7 cellular contexts compared by ENCODE assay signal in the genomic region with DNA sequence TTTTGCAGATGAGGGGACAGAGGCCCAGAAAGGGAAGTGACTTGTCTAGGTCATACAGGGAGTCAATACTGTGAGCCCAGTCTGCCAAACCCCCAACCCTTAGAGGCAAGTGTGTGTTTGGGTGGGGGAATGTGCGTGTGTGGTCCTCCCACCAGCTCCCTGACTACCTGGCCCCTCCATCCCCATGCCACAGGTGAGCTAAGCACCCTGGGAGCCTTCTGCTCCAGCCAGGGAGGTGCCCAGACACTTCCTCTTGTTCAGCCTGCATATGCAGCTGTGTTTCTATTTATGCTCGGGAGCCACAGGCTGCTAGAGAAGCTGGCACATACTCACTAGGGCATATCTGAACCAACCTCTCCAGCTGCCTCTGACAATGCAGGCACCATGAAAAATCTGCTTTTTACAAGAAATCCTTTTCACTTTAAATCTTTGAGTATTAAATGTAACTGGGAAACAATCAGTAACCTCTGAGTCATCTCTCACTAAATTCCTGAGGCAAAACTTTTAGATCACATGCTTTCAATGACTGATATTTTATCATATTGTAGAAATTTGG. TPM values are rescaled to one million over a fixed set of nuclear protein-coding genes. Genes with fewer than 3 reads are reported as not detected.
DNase-seq lines count a peak whose midpoint lies in the region; ATAC-seq and TF ChIP-seq lines count a peak whose summit lies in the region.

No MANE protein-coding gene starts in this region.

- no peak overlapping the region for H3K23ac ChIP-seq in H9 (ENCODE audit: insufficient read length, low read depth, low read length)

- no peak overlapping the region for H2BK15ac ChIP-seq in H9 (ENCODE audit: low read depth, low read length)

- POLR2A ChIA-PET in PC-3 (lab: Charles Lee; ENCODE audit: unreplicated experiment) = interaction anchor here (0.5 kb wide), 1 partner anchor 225 kb away, joined by 3 read pairs; no protein-coding TSS in a partner anchor
- POLR2A ChIA-PET in GM10248 (lab: Yijun Ruan, JAX) = no interaction called here

- no peak for DNase-seq in H9
- peak; percentile 54 for DNase-seq in PC-3
- no peak for DNase-seq in effector memory CD8-positive, alpha-beta T cell
- no peak for DNase-seq in natural killer cell treated with Interleukin-12 subunit alpha and Interleukin-12 subunit beta and Interleukin-15 and Interleukin-18, amount 100 ng/mL, for 72 hours (ENCODE audit: low spot score)
- no peak for DNase-seq in GM10248 (ENCODE audit: extremely low spot score)
- no peak for DNase-seq in KG1 (lab: John Stamatoyannopoulos, UW)
- DNase-seq in GM20000 (ENCODE audit: low spot score) = no peak

- H3K18ac ChIP-seq in H9 (ENCODE audit: insufficient read length, low read depth, low read length) = no peak overlapping the region

- H3K4me1 ChIP-seq in H9 (ENCODE audit: insufficient read depth, low read length) (no peaks in the 10 kb centered on the region), PC-3 (ENCODE audit: insufficient read depth, low read length) (peaks cover 27% of the 10 kb centered on the region)

- H3K4me3 ChIP-seq in PC-3 (ENCODE audit: low read length) = peak overlapping the region; percentile 8; the same call in 1 of the 2 replicates

- no peak overlapping the region for H2BK120ac ChIP-seq in H9 (ENCODE audit: low read depth, low read length, poor library complexity, severe bottlenecking)

- CTCF ChIA-PET in PC-3 (lab: Charles Lee) (no interaction called here), GM10248 (lab: Yijun Ruan, JAX) (interaction anchor here (1.0 to 2.0 kb wide), 4 partner anchors 10 to 52 kb away, joined by 3 to 5 read pairs (median 4); no protein-coding TSS in a partner anchor)

- H3K79me2 ChIP-seq in H9 (ENCODE audit: insufficient read depth, low read length) = no peaks in the 10 kb centered on the region
- peaks cover 69% of the 10 kb centered on the region for H3K79me2 ChIP-seq in PC-3 (ENCODE audit: low read length)

- peaks cover 7% of the 10 kb centered on the region; the same call in 1 of the 2 replicates for H3K36me3 ChIP-seq in PC-3 (ENCODE audit: low read depth, low read length)

- H2BK12ac ChIP-seq in H9 (ENCODE audit: insufficient read length, low read depth, low read length) = no peak overlapping the region

- H3K27me3 Mint-ChIP-seq in H9 (ENCODE audit: low read depth) = no peaks in the 10 kb centered on the region; the same call in 1 of the 2 replicates
- H3K27me3 Mint-ChIP-seq in effector memory CD8-positive, alpha-beta T cell = no peaks in the 10 kb centered on the region
- no peaks in the 10 kb centered on the region for H3K27me3 Mint-ChIP-seq in natural killer cell treated with Interleukin-12 subunit alpha and Interleukin-12 subunit beta and Interleukin-15 and Interleukin-18, amount 100 ng/mL, for 72 hours

- no peak overlapping the region for H2AK5ac ChIP-seq in H9 (ENCODE audit: insufficient read length, low read length)

- no peaks in the 10 kb centered on the region for H3K9me3 Mint-ChIP-seq in H9
- H3K9me3 Mint-ChIP-seq in effector memory CD8-positive, alpha-beta T cell = no peaks in the 10 kb centered on the region
- no peaks in the 10 kb centered on the region for H3K9me3 Mint-ChIP-seq in natural killer cell treated with Interleukin-12 subunit alpha and Interleukin-12 subunit beta and Interleukin-15 and Interleukin-18, amount 100 ng/mL, for 72 hours

- ATAC-seq in PC-3 = peak; percentile 69
- peak; percentile 29 for ATAC-seq in effector memory CD8-positive, alpha-beta T cell (replicated peaks)
- ATAC-seq in natural killer cell treated with Interleukin-12 subunit alpha and Interleukin-12 subunit beta and Interleukin-15 and Interleukin-18, amount 100 ng/mL, for 72 hours = no peak

- H3K4me2 ChIP-seq in H9 (ENCODE audit: insufficient read depth, insufficient read length, low read length) (no peak overlapping the region), PC-3 (ENCODE audit: low read length) (peak overlapping the region; percentile 68)

- no peak overlapping the region for H4K91ac ChIP-seq in H9 (ENCODE audit: insufficient read length, low read depth, low read length)

- H3K27ac Mint-ChIP-seq in H9 = peak overlapping the region in 1 of 3 experiments; percentile 21; a peak in 1 of 7 replicates
- peak overlapping the region; percentile 95 to 96 for H3K27ac Mint-ChIP-seq in effector memory CD8-positive, alpha-beta T cell
- peak overlapping the region; percentile 15 to 74 for H3K27ac Mint-ChIP-seq in natural killer cell treated with Interleukin-12 subunit alpha and Interleukin-12 subunit beta and Interleukin-15 and Interleukin-18, amount 100 ng/mL, for 72 hours

- H4K8ac ChIP-seq in H9 (replicated peaks; ENCODE audit: insufficient read length, low read depth, low read length) = no peak overlapping the region

- no peak overlapping the region for H3K9ac ChIP-seq in H9 (ENCODE audit: extremely low read depth, insufficient read length, low read length)
- peak overlapping the region; percentile 41 for H3K9ac ChIP-seq in PC-3 (ENCODE audit: low read length)

- no peaks in the 10 kb centered on the region for H4K20me1 ChIP-seq in H9 (ENCODE audit: control insufficient read depth, insufficient read depth, insufficient read length)
- no peaks in the 10 kb centered on the region for H4K20me1 ChIP-seq in PC-3 (ENCODE audit: low read length)

- no peak overlapping the region for H2BK20ac ChIP-seq in H9 (ENCODE audit: low read depth, low read length, poor library complexity, severe bottlenecking)

- H3K23me2 ChIP-seq in H9 (ENCODE audit: insufficient read length, low read depth, low read length, poor library complexity, severe bottlenecking) = no peaks in the 10 kb centered on the region

- H3K27ac ChIP-seq in H9 (ENCODE audit: insufficient read length, low read depth, low read length) (no peak overlapping the region), PC-3 (ENCODE audit: low read length) (peak overlapping the region; percentile 64)

- no peak overlapping the region for H3K4ac ChIP-seq in H9 (ENCODE audit: low read depth, low read length)

- peaks cover 18 to 23% of the 10 kb centered on the region in 2 experiments for H3K4me1 Mint-ChIP-seq in H9
- H3K4me1 Mint-ChIP-seq in effector memory CD8-positive, alpha-beta T cell (ENCODE audit: low read depth in 2 of 2) = peaks cover 57 to 81% of the 10 kb centered on the region in 2 donors
- H3K4me1 Mint-ChIP-seq in natural killer cell treated with Interleukin-12 subunit alpha and Interleukin-12 subunit beta and Interleukin-15 and Interleukin-18, amount 100 ng/mL, for 72 hours (ENCODE audit: low read depth in 2 of 2) = peaks cover 41 to 67% of the 10 kb centered on the region in 2 donors

- BruUV-seq in PC-3 (replicated peaks; lab: Mats Ljungman, UMichigan) = no TSS peak

- no peaks in the 10 kb centered on the region for H3K36me3 Mint-ChIP-seq in H9 (ENCODE audit: insufficient read depth in 1 of 3, low read depth in 3 of 3)
- peaks cover 23% of the 10 kb centered on the region for H3K36me3 Mint-ChIP-seq in effector memory CD8-positive, alpha-beta T cell (ENCODE audit: insufficient read depth)
- H3K36me3 Mint-ChIP-seq in natural killer cell treated with Interleukin-12 subunit alpha and Interleukin-12 subunit beta and Interleukin-15 and Interleukin-18, amount 100 ng/mL, for 72 hours = peaks cover 6% of the 10 kb centered on the region

- no peaks in the 10 kb centered on the region for H3F3A ChIP-seq in PC-3 (ENCODE audit: low read length, unreplicated experiment)

- no peak overlapping the region for H3T11ph ChIP-seq in H9 (ENCODE audit: low read length)

- no peak overlapping the region for H2AFZ ChIP-seq in H9 (ENCODE audit: low read length)
- H2AFZ ChIP-seq in PC-3 (ENCODE audit: low read length) = no peak overlapping the region

- no peaks in the 10 kb centered on the region for H3K79me1 ChIP-seq in H9 (ENCODE audit: insufficient read depth, low read depth, low read length, poor library complexity, severe bottlenecking)

- intact Hi-C loops in PC-3 (cut with micrococcal nuclease) = no loop called here

- H3K56ac ChIP-seq in H9 (ENCODE audit: insufficient read length, low read depth, low read length) = no peak overlapping the region

- no peaks in the 10 kb centered on the region for H3K9me2 ChIP-seq in PC-3 (replicated peaks; ENCODE audit: low read length)

- H4K5ac ChIP-seq in H9 (ENCODE audit: insufficient read length, low read depth, low read length) = no peak overlapping the region

- TF ChIP-seq CTCF in H9 (conservative IDR thresholded peaks at IDR 0.05) = no peak
- no peak for TF ChIP-seq CTCF in PC-3 (conservative IDR thresholded peaks at IDR 0.05; ENCODE audit: low read depth, low read length)
- no peak for TF ChIP-seq CTCF in GM10248 (IDR thresholded peaks at IDR 0.05; ENCODE audit: control extremely low read depth, extremely low read depth, low read depth, missing control alignments)
- TF ChIP-seq CTCF in GM20000 (IDR thresholded peaks at IDR 0.05; ENCODE audit: extremely low read depth, missing control alignments) = no peak

- no peak overlapping the region for H3K4me3 Mint-ChIP-seq in H9
- peak overlapping the region; percentile 40 to 66 for H3K4me3 Mint-ChIP-seq in effector memory CD8-positive, alpha-beta T cell
- H3K4me3 Mint-ChIP-seq in natural killer cell treated with Interleukin-12 subunit alpha and Interleukin-12 subunit beta and Interleukin-15 and Interleukin-18, amount 100 ng/mL, for 72 hours = peak overlapping the region; percentile 30

- WGBS in H9 (ENCODE audit: extremely low coverage, insufficient read length, low lambda C conversion rate) = no CpG with 5 or more reads among the region's 2 CpGs

- H3K27me3 ChIP-seq in H9 (ENCODE audit: insufficient read depth, low read length) = no peaks in the 10 kb centered on the region
- no peaks in the 10 kb centered on the region for H3K27me3 ChIP-seq in PC-3 (ENCODE audit: low read length)

- no peak overlapping the region for H2BK5ac ChIP-seq in H9 (ENCODE audit: insufficient read length, low read length)

- H3K14ac ChIP-seq in H9 (ENCODE audit: insufficient read depth, low read length) = peak overlapping the region; percentile 78; the same call in 1 of the 2 replicates

- H3K9me3 ChIP-seq in H9 (ENCODE audit: control insufficient read depth, low read depth, low read length) = no peaks in the 10 kb centered on the region
- H3K9me3 ChIP-seq in PC-3 (ENCODE audit: low read length) = no peaks in the 10 kb centered on the region

RNA-seq across cellular contexts. Expression of gene TBC1D2B, which starts 20.7 kb away (rescaled TPM):
- total RNA-seq in H9 (2021) = 16.0 and 17.6 TPM in 2 replicates
- total RNA-seq in PC-3 (2014; rRNA removed) = 12.6 and 19.0 TPM in 2 replicates
- total RNA-seq in natural killer cell treated with Interleukin-12 subunit alpha and Interleukin-12 subunit beta and Interleukin-15 and Interleukin-18, amount 100 ng/mL, for 72 hours = 10 to 100 TPM; 54.1 to 97.0 TPM

RNA-seq across cellular contexts. Expression of gene SH2D7, which starts 35.6 kb away (rescaled TPM):
- total RNA-seq in H9 (2021) (not detected in 2 replicates), PC-3 (2014; rRNA removed) (not detected in 2 replicates)
- not detected for total RNA-seq in natural killer cell treated with Interleukin-12 subunit alpha and Interleukin-12 subunit beta and Interleukin-15 and Interleukin-18, amount 100 ng/mL, for 72 hours

Comparison
In these comparisons a context has a peak if more than half of its experiments do, and no peak if none do; other contexts are left out.
1. H3K4me3 Mint-ChIP-seq: peak in effector memory CD8-positive, alpha-beta T cell (2 of 2) and natural killer cell treated with Interleukin-12 subunit alpha and Interleukin-12 subunit beta and Interleukin-15 and Interleukin-18, amount 100 ng/mL, for 72 hours (single experiment); none in H9 (0 of 2).
2. ATAC-seq: peak in PC-3 (single experiment) and effector memory CD8-positive, alpha-beta T cell (single experiment); none in natural killer cell treated with Interleukin-12 subunit alpha and Interleukin-12 subunit beta and Interleukin-15 and Interleukin-18, amount 100 ng/mL, for 72 hours (0 of 2).